1 cellular context compared by ENCODE assay signal in genomic region chr16:31428277-31428597, GRCh38.
TF ChIP-seq lines count a peak whose summit lies in the region.

TSS of gene COX6A2 (minus strand) at chr16:31428360. CDS start at chr16:31428325, 35 bp downstream.

TF ChIP-seq in H1, 55 proteins besides CTCF, POLR2A, EP300 and RAD21:
- TF ChIP-seq ATF2 (IDR thresholded peaks at IDR 0.05; ENCODE audit: low read length) = no peak
- TF ChIP-seq BACH1 (IDR thresholded peaks at IDR 0.05; ENCODE audit: low read length) = no peak
- no peak for TF ChIP-seq CBX8 (IDR thresholded peaks at IDR 0.05; ENCODE audit: borderline replicate concordance, low read depth, low read length)
- no peak for TF ChIP-seq SUZ12 (IDR thresholded peaks at IDR 0.05; ENCODE audit: low read length)
- TF ChIP-seq ASH2L (IDR thresholded peaks at IDR 0.05; ENCODE audit: low read length) = no peak
- no peak for TF ChIP-seq EGR1 (IDR thresholded peaks at IDR 0.05; ENCODE audit: borderline replicate concordance, low read depth, low read length)
- TF ChIP-seq GTF2F1 (IDR thresholded peaks at IDR 0.05; ENCODE audit: borderline replicate concordance, low read depth, low read length) = no peak
- TF ChIP-seq SP2 (IDR thresholded peaks at IDR 0.05; ENCODE audit: low read length) = no peak
- no peak for TF ChIP-seq POU5F1 (IDR thresholded peaks at IDR 0.05; ENCODE audit: low read depth, low read length)
- TF ChIP-seq EZH2 (IDR thresholded peaks at IDR 0.05; ENCODE audit: low read depth, low read length, severe bottlenecking) = no peak
- no peak for TF ChIP-seq JUN (IDR thresholded peaks at IDR 0.05; ENCODE audit: low read depth, low read length)
- no peak for TF ChIP-seq MAFK (IDR thresholded peaks at IDR 0.05; ENCODE audit: low read depth, low read length)
- no peak for TF ChIP-seq HDAC2 (IDR thresholded peaks at IDR 0.05; ENCODE audit: borderline replicate concordance in 1 of 2, low read depth in 2 of 2, low read length in 2 of 2)
